9 cellular contexts compared by ENCODE assay signal in the genomic region with DNA sequence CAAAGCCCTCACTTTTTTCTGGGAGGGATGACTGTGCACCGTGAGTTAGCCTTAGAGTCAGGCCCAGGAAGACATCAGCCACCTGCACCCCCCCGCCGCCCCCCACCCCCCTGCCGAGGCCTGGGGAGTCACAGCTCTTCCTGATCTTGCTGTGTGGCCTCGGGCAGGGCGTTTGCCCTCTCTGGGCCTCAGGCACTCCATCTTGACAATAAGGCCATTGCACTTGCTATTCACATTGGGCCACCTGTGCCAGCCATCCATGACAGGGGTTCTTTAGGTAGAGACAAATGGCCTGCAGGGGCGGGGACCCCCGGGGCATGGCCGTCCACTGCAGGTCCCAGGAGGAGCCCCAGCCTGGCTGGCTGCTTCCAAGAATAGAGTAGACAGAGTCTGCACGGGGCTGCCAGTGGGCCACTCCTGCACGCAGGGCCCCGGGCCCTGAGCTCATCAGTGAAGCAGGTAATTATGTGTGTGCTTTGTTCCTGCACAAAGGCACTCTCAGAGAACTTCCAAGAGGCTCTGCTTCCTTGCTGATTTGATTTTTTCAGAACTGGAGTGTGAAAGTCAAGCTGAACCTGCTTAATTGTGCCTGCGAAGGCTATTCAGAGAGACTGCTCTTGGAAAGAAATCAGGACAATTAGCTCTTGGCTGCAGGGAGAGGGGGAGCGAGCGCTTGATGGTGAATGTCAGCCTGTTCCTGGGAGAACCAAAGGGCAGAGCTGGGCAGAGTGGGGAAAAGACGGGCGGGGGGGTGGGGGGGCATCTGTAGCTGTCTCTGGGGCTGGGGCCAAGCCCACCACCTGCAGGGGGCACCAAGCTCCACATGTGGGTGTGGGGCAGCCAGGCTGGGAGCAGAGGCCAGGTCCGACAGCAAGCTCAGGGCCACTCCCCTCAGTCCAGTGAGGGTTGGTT. TPM values are rescaled to one million over a fixed set of nuclear protein-coding genes. Genes with fewer than 3 reads are reported as not detected.
DNase-seq lines count a peak whose midpoint lies in the region; ATAC-seq and TF ChIP-seq lines count a peak whose summit lies in the region.
"Had no signal": no experiment of that assay in that cellular context is flagged by ENCODE, and none has a peak within 500 bp of the region (broad histone marks: within the 10 kb centered on the region; RNA-seq: fewer than 3 reads in every experiment).

No MANE protein-coding gene starts in this region.

- ATAC-seq in PC-3 (peak; percentile 27; the same call in 1 of the 2 replicates), left lobe of liver (no peak)

- peaks cover 5% of the 10 kb centered on the region for H3K36me3 ChIP-seq in HAP-1 (replicated peaks)
- no peaks in the 10 kb centered on the region for H3K36me3 ChIP-seq in PC-3 (ENCODE audit: low read depth, low read length)

- H3K9me2 ChIP-seq in PC-3 (replicated peaks; ENCODE audit: low read length), result no peaks in the 10 kb centered on the region

- no peak overlapping the region for H3K27ac ChIP-seq in PC-3 (ENCODE audit: low read length)
- H3K27ac ChIP-seq: KMS-11 had no signal

- H3K4me1 ChIP-seq in HAP-1 (no peaks in the 10 kb centered on the region), PC-3 (ENCODE audit: insufficient read depth, low read length) (peaks cover 4% of the 10 kb centered on the region; the same call in 1 of the 2 replicates)

- no peaks in the 10 kb centered on the region for H3F3A ChIP-seq in PC-3 (ENCODE audit: low read length, unreplicated experiment)

- intact Hi-C loops in PC-3 (cut with micrococcal nuclease), result no loop called here

- no peaks in the 10 kb centered on the region for H4K20me1 ChIP-seq in PC-3 (ENCODE audit: low read length)

- BruUV-seq in PC-3 (replicated peaks; lab: Mats Ljungman, UMichigan), result no TSS peak

- H3K79me2 ChIP-seq in PC-3 (ENCODE audit: low read length), result no peaks in the 10 kb centered on the region

- H3K9me3 ChIP-seq in HAP-1 (no peaks in the 10 kb centered on the region), PC-3 (ENCODE audit: low read length) (no peaks in the 10 kb centered on the region)

- TF ChIP-seq CTCF in AG09319 (IDR thresholded peaks at IDR 0.05; ENCODE audit: low read depth, low read length) (peak; percentile 7), PC-3 (conservative IDR thresholded peaks at IDR 0.05; ENCODE audit: low read depth, low read length) (no peak)

- no peak overlapping the region for H3K4me2 ChIP-seq in PC-3 (ENCODE audit: low read length)
- H3K4me2 ChIP-seq: KMS-11 had no signal

- DNase-seq in AG09319 (ENCODE audit: extremely low read depth, low read depth), result no peak
- DNase-seq in HAP-1 (ENCODE audit: low spot score in 2 of 2), result peak; percentile 52 to 58
- no peak for DNase-seq in PC-3
- peak; percentile 74 for DNase-seq in iPS-NIHi11 (ENCODE audit: low spot score)
- DNase-seq in SW 1271 (lab: John Stamatoyannopoulos, UW), result no peak
- DNase-seq in left lobe of liver (ENCODE audit: low spot score), result no peak
- no peak for DNase-seq in AML-193 (lab: John Stamatoyannopoulos, UW)
- DNase-seq in stimulated activated CD4-positive, alpha-beta T cell treated with anti-CD3 and anti-CD28 coated beads, Interleukin-15, amount 100 ng/mL, for 24 hours, result no peak

- no peak overlapping the region for H3K4me3 ChIP-seq in HAP-1
- no peak overlapping the region for H3K4me3 ChIP-seq in PC-3 (ENCODE audit: low read length)

- no peak overlapping the region for H2AFZ ChIP-seq in PC-3 (ENCODE audit: low read length)

- H3K9ac ChIP-seq in PC-3 (ENCODE audit: low read length), result no peak overlapping the region
- H3K9ac ChIP-seq: KMS-11 had no signal

- CTCF ChIA-PET in PC-3 (lab: Charles Lee), result interaction anchor here (0.6 to 1.4 kb wide), 2 partner anchors 148 to 272 kb away, joined by 3 read pairs; no protein-coding TSS in a partner anchor

- in situ Hi-C loops in HAP-1 (cut with MboI; ENCODE audit: low sequenced_read_pairs), result no loop called here

- POLR2A ChIA-PET in PC-3 (lab: Charles Lee; ENCODE audit: unreplicated experiment), result no interaction called here

- no peaks in the 10 kb centered on the region for H3K27me3 ChIP-seq in HAP-1 (ENCODE audit: low read depth)
- H3K27me3 ChIP-seq in PC-3 (ENCODE audit: low read length), result no peaks in the 10 kb centered on the region

RNA-seq across cellular contexts. Expression of gene RRM2, which starts 40.3 kb away (rescaled TPM):
- total RNA-seq in PC-3 (2014; rRNA removed), result 229 and 282 TPM in 2 replicates
- total RNA-seq in left lobe of liver, result 2.7 TPM

Comparison
In these comparisons a context has a peak if more than half of its experiments do, and no peak if none do; other contexts are left out.
1. DNase-seq: peak in HAP-1 (2 of 2) and iPS-NIHi11 (single experiment); none in AG09319 (single experiment), PC-3 (single experiment), SW 1271 (0 of 2), left lobe of liver (single experiment), AML-193 (0 of 2) and stimulated activated CD4-positive, alpha-beta T cell treated with anti-CD3 and anti-CD28 coated beads, Interleukin-15, amount 100 ng/mL, for 24 hours (single experiment).
2. RNA of gene RRM2, which starts 40.3 kb away (total RNA-seq): 229 to 282 TPM in PC-3; 2.7 TPM in left lobe of liver (single experiment); every median in the first group is over 10 times any median in the second.